18 cellular contexts compared by ENCODE assay signal in genomic region chr20:42484335-42484734, GRCh38.
DNase-seq lines count a peak whose midpoint lies in the region; ATAC-seq and TF ChIP-seq lines count a peak whose summit lies in the region.
"Had no signal": no experiment of that assay in that cellular context is flagged by ENCODE, and none has a peak within 500 bp of the region (broad histone marks: within the 10 kb centered on the region; RNA-seq: fewer than 3 reads in every experiment).

No MANE protein-coding gene starts in this region.

- H3K4me1 ChIP-seq in heart left ventricle (peaks cover 0 to 21% (median 0%) of the 10 kb centered on the region in 12 donors), parathyroid adenoma (peaks cover 39% of the 10 kb centered on the region)
- H3K4me1 ChIP-seq: Caco-2, foreskin keratinocyte, Peyer's patch had no signal

- H3K27ac ChIP-seq in heart left ventricle (peak overlapping the region in 10 of 12 donors; percentile 16 to 83 (median 60)), parathyroid adenoma (peak overlapping the region; percentile 85)
- H3K27ac ChIP-seq: foreskin keratinocyte, thoracic aorta had no signal

- no peaks in the 10 kb centered on the region for H3K9me3 ChIP-seq in heart left ventricle
- no peaks in the 10 kb centered on the region for H3K9me3 ChIP-seq in parathyroid adenoma (ENCODE audit: control insufficient read depth, low read length)
- H3K9me3 ChIP-seq: Caco-2, Peyer's patch, thoracic aorta had no signal

- H3K4me2 ChIP-seq in parathyroid adenoma (ENCODE audit: low read length) = no peak overlapping the region

- intact Hi-C loops in heart left ventricle (cut with DNase I) = no loop called here

- H3K4me3 ChIP-seq in AG10803 (ENCODE audit: low read length) (no peak overlapping the region), heart left ventricle (peak overlapping the region in 1 of 12 donors; percentile 31), parathyroid adenoma (ENCODE audit: low read depth, low read length) (peak overlapping the region; percentile 8)
- H3K4me3 ChIP-seq: Peyer's patch, thoracic aorta had no signal

- no peak for TF ChIP-seq POLR2A in heart left ventricle (IDR thresholded peaks at IDR 0.05)

- H3K9ac ChIP-seq in parathyroid adenoma = no peak overlapping the region

- WGBS in heart left ventricle, 4 donors = 47 to 57% (median 55%) methylated on average over 3 of the region's 3 CpGs

- H3K36me3 ChIP-seq in heart left ventricle (no peaks in the 10 kb centered on the region), parathyroid adenoma (ENCODE audit: control insufficient read depth, insufficient read depth, low read length) (no peaks in the 10 kb centered on the region)
- H3K36me3 ChIP-seq: Peyer's patch, thoracic aorta had no signal

- ATAC-seq in heart left ventricle (peak; percentile 58 to 96 (median 88)), esophagus mucosa (no peak), HG02973 (IDR thresholded peaks at IDR 0.05; ENCODE audit: unreplicated experiment) (no peak)
- ATAC-seq: activated CD8-positive, alpha-beta memory T cell treated with anti-CD3 and anti-CD28 coated beads, Interleukin-2, amount 10 ng/mL, durations not matched to agents 7 days and 5 days; foreskin keratinocyte had no signal

- peaks cover 2% of the 10 kb centered on the region for H3K79me2 ChIP-seq in parathyroid adenoma

- DNase-seq in AG10803 (ENCODE audit: low read depth) (peak; percentile 17), NCI-H446 treated with DMSO at 0.1 percent for 48 hours (lab: John Stamatoyannopoulos, UW) (peak; percentile 19), heart left ventricle (peak in 2 of 5 donors; percentile 29 to 31), foreskin melanocyte (no peak), NCI-H82 treated with DMSO at 0.1 percent for 48 hours (lab: John Stamatoyannopoulos, UW; ENCODE audit: unreplicated experiment) (no peak)
- DNase-seq: activated CD8-positive, alpha-beta memory T cell treated with anti-CD3 and anti-CD28 coated beads, Interleukin-2, amount 10 ng/mL, durations not matched to agents 7 days and 5 days; effector CD8-positive, alpha-beta T cell; foreskin keratinocyte; GF-D8; NCI-H1694 treated with DMSO at 0.1 percent for 48 hours; NCI-H524 treated with DMSO at 0.1 percent for 48 hours; Peyer's patch; SW 1271 had no signal

- TF ChIP-seq CTCF in AG10803 (conservative IDR thresholded peaks at IDR 0.05; ENCODE audit: low read length) = no peak
- TF ChIP-seq CTCF in heart left ventricle (IDR thresholded peaks at IDR 0.05) = no peak
- no peak for TF ChIP-seq CTCF in parathyroid adenoma (IDR thresholded peaks at IDR 0.05)

- no peaks in the 10 kb centered on the region for H3K27me3 ChIP-seq in heart left ventricle
- H3K27me3 ChIP-seq in parathyroid adenoma (ENCODE audit: control insufficient read depth, insufficient read depth, low read length) = no peaks in the 10 kb centered on the region
- H3K27me3 ChIP-seq: foreskin keratinocyte, Peyer's patch had no signal

- H2AFZ ChIP-seq in parathyroid adenoma = peak overlapping the region; percentile 23

Comparison
In these comparisons a context has a peak if more than half of its experiments do, and no peak if none do; other contexts are left out.
1. DNase-seq: peak in AG10803 (single experiment) and NCI-H446 treated with DMSO at 0.1 percent for 48 hours (single experiment); none in foreskin melanocyte (single experiment) and NCI-H82 treated with DMSO at 0.1 percent for 48 hours (single experiment).
2. ATAC-seq: peak in heart left ventricle (4 of 4); none in esophagus mucosa (single experiment) and HG02973 (single experiment).